Comparison of ENCODE assay signal across 1 cellular context in the genomic region with DNA sequence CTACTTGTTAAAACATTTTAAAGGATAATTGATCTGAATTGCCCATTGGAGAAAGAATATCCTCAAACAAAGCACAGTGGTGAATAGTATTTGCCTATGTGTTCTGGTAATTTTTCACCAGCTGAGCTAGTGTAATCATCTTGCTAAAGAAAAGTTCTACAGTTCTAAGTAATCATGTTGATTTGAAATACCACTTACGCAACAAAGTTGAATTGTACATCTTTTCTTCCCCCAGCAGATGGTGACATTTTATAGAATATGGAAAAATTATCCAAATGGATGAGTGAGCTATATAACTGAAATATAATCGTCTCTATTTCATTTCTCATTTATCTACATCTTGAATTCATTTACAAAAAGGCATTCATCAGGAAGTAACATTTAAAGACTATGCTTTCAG.
TF ChIP-seq lines count a peak whose summit lies in the region.

No MANE protein-coding gene starts in this region.

TF ChIP-seq in IMR-90, 13 proteins besides CTCF, POLR2A, EP300 and RAD21 (continued from another document):
- peak; percentile 65 for TF ChIP-seq SMC3 (IDR thresholded peaks at IDR 0.05; ENCODE audit: low read depth, low read length)
- no peak for TF ChIP-seq CHD1 (IDR thresholded peaks at IDR 0.05; ENCODE audit: low read depth, low read length)
- TF ChIP-seq, protein P1, sequence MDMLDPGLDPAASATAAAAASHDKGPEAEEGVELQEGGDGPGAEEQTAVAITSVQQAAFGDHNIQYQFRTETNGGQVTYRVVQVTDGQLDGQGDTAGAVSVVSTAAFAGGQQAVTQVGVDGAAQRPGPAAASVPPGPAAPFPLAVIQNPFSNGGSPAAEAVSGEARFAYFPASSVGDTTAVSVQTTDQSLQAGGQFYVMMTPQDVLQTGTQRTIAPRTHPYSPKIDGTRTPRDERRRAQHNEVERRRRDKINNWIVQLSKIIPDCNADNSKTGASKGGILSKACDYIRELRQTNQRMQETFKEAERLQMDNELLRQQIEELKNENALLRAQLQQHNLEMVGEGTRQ (IDR thresholded peaks at IDR 0.05; ENCODE audit: low read depth, low read length), result no peak
- no peak for TF ChIP-seq MXI1 (IDR thresholded peaks at IDR 0.05; ENCODE audit: borderline replicate concordance, low read depth, low read length)
- no peak for TF ChIP-seq BHLHE40 (IDR thresholded peaks at IDR 0.05; ENCODE audit: low read depth, low read length)
- peak; percentile 94 for TF ChIP-seq CEBPB (IDR thresholded peaks at IDR 0.05; ENCODE audit: low read depth, low read length)
- no peak for TF ChIP-seq RCOR1 (IDR thresholded peaks at IDR 0.05; ENCODE audit: insufficient replicate concordance, low read length)
- TF ChIP-seq, protein P2, sequence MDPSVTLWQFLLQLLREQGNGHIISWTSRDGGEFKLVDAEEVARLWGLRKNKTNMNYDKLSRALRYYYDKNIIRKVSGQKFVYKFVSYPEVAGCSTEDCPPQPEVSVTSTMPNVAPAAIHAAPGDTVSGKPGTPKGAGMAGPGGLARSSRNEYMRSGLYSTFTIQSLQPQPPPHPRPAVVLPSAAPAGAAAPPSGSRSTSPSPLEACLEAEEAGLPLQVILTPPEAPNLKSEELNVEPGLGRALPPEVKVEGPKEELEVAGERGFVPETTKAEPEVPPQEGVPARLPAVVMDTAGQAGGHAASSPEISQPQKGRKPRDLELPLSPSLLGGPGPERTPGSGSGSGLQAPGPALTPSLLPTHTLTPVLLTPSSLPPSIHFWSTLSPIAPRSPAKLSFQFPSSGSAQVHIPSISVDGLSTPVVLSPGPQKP (IDR thresholded peaks at IDR 0.05; ENCODE audit: borderline replicate concordance, low read depth, low read length), result no peak
